ENCODE assay signal across 1 cellular context in the genomic region with DNA sequence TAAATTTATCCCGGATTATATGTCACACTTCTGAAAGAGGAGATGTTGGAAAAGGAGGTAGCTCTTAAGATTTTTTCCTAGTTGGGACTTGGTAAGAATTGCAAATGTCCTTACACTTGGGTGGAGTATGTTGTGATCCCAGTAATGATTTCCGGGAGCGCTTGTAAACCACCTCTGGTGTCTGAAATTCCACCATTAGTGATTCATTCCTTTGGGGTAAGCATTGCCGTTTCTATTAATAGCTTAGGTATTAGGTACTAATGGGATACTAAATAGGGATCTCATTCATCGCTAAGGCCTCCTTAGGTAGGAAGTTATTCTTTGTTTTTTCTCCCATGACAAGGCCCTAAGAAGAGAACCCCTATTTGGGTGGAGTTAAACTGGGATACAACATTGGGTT.
TF ChIP-seq lines count a peak whose summit lies in the region.

No MANE protein-coding gene starts in this region.

TF ChIP-seq in HepG2, 621 proteins besides CTCF, POLR2A, EP300 and RAD21:
- TF ChIP-seq, protein P1, sequence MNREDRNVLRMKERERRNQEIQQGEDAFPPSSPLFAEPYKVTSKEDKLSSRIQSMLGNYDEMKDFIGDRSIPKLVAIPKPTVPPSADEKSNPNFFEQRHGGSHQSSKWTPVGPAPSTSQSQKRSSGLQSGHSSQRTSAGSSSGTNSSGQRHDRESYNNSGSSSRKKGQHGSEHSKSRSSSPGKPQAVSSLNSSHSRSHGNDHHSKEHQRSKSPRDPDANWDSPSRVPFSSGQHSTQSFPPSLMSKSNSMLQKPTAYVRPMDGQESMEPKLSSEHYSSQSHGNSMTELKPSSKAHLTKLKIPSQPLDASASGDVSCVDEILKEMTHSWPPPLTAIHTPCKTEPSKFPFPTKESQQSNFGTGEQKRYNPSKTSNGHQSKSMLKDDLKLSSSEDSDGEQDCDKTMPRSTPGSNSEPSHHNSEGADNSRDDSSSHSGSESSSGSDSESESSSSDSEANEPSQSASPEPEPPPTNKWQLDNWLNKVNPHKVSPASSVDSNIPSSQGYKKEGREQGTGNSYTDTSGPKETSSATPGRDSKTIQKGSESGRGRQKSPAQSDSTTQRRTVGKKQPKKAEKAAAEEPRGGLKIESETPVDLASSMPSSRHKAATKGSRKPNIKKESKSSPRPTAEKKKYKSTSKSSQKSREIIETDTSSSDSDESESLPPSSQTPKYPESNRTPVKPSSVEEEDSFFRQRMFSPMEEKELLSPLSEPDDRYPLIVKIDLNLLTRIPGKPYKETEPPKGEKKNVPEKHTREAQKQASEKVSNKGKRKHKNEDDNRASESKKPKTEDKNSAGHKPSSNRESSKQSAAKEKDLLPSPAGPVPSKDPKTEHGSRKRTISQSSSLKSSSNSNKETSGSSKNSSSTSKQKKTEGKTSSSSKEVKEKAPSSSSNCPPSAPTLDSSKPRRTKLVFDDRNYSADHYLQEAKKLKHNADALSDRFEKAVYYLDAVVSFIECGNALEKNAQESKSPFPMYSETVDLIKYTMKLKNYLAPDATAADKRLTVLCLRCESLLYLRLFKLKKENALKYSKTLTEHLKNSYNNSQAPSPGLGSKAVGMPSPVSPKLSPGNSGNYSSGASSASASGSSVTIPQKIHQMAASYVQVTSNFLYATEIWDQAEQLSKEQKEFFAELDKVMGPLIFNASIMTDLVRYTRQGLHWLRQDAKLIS (CRISPR knock-in tag; IDR thresholded peaks at IDR 0.05) = no peak
- TF ChIP-seq PHF20 (CRISPR knock-in tag; IDR thresholded peaks at IDR 0.05) (no peak), BRD4 (CRISPR knock-in tag; IDR thresholded peaks at IDR 0.05) (no peak), HNRNPK (IDR thresholded peaks at IDR 0.05; ENCODE audit: low read depth, low read length, poor library complexity, severe bottlenecking) (no peak), GTF2F1 (IDR thresholded peaks at IDR 0.05; ENCODE audit: low read length) (no peak), ZNF879 (CRISPR knock-in tag; IDR thresholded peaks at IDR 0.05) (no peak)
- TF ChIP-seq, protein P2, sequence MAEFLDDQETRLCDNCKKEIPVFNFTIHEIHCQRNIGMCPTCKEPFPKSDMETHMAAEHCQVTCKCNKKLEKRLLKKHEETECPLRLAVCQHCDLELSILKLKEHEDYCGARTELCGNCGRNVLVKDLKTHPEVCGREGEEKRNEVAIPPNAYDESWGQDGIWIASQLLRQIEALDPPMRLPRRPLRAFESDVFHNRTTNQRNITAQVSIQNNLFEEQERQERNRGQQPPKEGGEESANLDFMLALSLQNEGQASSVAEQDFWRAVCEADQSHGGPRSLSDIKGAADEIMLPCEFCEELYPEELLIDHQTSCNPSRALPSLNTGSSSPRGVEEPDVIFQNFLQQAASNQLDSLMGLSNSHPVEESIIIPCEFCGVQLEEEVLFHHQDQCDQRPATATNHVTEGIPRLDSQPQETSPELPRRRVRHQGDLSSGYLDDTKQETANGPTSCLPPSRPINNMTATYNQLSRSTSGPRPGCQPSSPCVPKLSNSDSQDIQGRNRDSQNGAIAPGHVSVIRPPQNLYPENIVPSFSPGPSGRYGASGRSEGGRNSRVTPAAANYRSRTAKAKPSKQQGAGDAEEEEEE (CRISPR knock-in tag; IDR thresholded peaks at IDR 0.05; ENCODE audit: borderline replicate concordance) = no peak
- TF ChIP-seq, protein P3, sequence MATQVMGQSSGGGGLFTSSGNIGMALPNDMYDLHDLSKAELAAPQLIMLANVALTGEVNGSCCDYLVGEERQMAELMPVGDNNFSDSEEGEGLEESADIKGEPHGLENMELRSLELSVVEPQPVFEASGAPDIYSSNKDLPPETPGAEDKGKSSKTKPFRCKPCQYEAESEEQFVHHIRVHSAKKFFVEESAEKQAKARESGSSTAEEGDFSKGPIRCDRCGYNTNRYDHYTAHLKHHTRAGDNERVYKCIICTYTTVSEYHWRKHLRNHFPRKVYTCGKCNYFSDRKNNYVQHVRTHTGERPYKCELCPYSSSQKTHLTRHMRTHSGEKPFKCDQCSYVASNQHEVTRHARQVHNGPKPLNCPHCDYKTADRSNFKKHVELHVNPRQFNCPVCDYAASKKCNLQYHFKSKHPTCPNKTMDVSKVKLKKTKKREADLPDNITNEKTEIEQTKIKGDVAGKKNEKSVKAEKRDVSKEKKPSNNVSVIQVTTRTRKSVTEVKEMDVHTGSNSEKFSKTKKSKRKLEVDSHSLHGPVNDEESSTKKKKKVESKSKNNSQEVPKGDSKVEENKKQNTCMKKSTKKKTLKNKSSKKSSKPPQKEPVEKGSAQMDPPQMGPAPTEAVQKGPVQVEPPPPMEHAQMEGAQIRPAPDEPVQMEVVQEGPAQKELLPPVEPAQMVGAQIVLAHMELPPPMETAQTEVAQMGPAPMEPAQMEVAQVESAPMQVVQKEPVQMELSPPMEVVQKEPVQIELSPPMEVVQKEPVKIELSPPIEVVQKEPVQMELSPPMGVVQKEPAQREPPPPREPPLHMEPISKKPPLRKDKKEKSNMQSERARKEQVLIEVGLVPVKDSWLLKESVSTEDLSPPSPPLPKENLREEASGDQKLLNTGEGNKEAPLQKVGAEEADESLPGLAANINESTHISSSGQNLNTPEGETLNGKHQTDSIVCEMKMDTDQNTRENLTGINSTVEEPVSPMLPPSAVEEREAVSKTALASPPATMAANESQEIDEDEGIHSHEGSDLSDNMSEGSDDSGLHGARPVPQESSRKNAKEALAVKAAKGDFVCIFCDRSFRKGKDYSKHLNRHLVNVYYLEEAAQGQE (IDR thresholded peaks at IDR 0.05; ENCODE audit: borderline replicate concordance in 1 of 2, low read depth in 1 of 2, low read length in 2 of 2) = no peak
- TF ChIP-seq, protein P4, sequence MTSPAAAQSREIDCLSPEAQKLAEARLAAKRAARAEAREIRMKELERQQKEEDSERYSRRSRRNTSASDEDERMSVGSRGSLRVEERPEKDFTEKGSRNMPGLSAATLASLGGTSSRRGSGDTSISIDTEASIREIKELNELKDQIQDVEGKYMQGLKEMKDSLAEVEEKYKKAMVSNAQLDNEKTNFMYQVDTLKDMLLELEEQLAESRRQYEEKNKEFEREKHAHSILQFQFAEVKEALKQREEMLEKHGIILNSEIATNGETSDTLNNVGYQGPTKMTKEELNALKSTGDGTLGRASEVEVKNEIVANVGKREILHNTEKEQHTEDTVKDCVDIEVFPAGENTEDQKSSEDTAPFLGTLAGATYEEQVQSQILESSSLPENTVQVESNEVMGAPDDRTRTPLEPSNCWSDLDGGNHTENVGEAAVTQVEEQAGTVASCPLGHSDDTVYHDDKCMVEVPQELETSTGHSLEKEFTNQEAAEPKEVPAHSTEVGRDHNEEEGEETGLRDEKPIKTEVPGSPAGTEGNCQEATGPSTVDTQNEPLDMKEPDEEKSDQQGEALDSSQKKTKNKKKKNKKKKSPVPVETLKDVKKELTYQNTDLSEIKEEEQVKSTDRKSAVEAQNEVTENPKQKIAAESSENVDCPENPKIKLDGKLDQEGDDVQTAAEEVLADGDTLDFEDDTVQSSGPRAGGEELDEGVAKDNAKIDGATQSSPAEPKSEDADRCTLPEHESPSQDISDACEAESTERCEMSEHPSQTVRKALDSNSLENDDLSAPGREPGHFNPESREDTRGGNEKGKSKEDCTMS (CRISPR knock-in tag; conservative IDR thresholded peaks at IDR 0.05) = no peak
- TF ChIP-seq, protein P5, sequence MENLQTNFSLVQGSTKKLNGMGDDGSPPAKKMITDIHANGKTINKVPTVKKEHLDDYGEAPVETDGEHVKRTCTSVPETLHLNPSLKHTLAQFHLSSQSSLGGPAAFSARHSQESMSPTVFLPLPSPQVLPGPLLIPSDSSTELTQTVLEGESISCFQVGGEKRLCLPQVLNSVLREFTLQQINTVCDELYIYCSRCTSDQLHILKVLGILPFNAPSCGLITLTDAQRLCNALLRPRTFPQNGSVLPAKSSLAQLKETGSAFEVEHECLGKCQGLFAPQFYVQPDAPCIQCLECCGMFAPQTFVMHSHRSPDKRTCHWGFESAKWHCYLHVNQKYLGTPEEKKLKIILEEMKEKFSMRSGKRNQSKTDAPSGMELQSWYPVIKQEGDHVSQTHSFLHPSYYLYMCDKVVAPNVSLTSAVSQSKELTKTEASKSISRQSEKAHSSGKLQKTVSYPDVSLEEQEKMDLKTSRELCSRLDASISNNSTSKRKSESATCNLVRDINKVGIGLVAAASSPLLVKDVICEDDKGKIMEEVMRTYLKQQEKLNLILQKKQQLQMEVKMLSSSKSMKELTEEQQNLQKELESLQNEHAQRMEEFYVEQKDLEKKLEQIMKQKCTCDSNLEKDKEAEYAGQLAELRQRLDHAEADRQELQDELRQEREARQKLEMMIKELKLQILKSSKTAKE (CRISPR knock-in tag; IDR thresholded peaks at IDR 0.05; ENCODE audit: borderline replicate concordance) = no peak
- TF ChIP-seq, protein P6, sequence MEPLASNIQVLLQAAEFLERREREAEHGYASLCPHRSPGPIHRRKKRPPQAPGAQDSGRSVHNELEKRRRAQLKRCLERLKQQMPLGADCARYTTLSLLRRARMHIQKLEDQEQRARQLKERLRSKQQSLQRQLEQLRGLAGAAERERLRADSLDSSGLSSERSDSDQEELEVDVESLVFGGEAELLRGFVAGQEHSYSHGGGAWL (CRISPR knock-in tag; IDR thresholded peaks at IDR 0.05) = no peak
TF ChIP-seq in HepG2: peak in this region for 0.
